10 cellular contexts compared by ENCODE assay signal in genomic region chr3:131630117-131630516, GRCh38.
A peak's percentile ranks its signal among the peaks of the same experiment; 100 is the strongest.
DNase-seq lines count a peak whose midpoint lies in the region; ATAC-seq, FAIRE-seq and TF ChIP-seq lines count a peak whose summit lies in the region.
"Had no signal": no experiment of that assay in that cellular context is flagged by ENCODE, and none has a peak within 500 bp of the region (broad histone marks: within the 10 kb centered on the region; RNA-seq: fewer than 3 reads in every experiment).

No MANE protein-coding gene starts in this region.

- H3K4me3 ChIP-seq in GM12878 = no peak overlapping the region
- H3K4me3 ChIP-seq: skin epidermis had no signal

- RAD21 ChIA-PET in GM12878 (lab: Charles Lee; ENCODE audit: unreplicated experiment) = no interaction called here

- no TSS peak for BruUV-seq in GM12878 (replicated peaks; lab: Mats Ljungman, UMichigan)

- intact Hi-C loops in GM12878 (cut with micrococcal nuclease; ENCODE audit: unreplicated experiment) = loop anchor here (5.0 kb wide), 1 partner anchor 78 kb away; no protein-coding TSS in a partner anchor

- peak in 1 of 2 experiments; percentile 41; a peak in 1 of 4 replicates for TF ChIP-seq EP300 in GM12878 (IDR thresholded peaks at IDR 0.05; ENCODE audit: borderline replicate concordance in 1 of 2, control insufficient read depth in 1 of 2, low read depth in 2 of 2, low read length in 2 of 2)

- H3K27me3 ChIP-seq in GM12878 (replicated peaks in 1 of 2; ENCODE audit: control insufficient read depth in 2 of 2, insufficient read depth in 2 of 2, low read length in 1 of 2) = no peaks in the 10 kb centered on the region

- peak; percentile 65 for DNase-seq in GM12878 (ENCODE audit: low read depth, low spot score)
- DNase-seq in A172 (ENCODE audit: low spot score) = no peak
- no peak for DNase-seq in ureter (ENCODE audit: low spot score)
- DNase-seq in NCI-H146 (lab: John Stamatoyannopoulos, UW) = no peak
- DNase-seq in activated CD4-positive, alpha-beta T cell treated with anti-CD3 and anti-CD28 coated beads for 48 hours = no peak
- DNase-seq: NCI-H748 treated with DMSO at 0.1 percent for 48 hours had no signal

- no peak overlapping the region for H3K27ac ChIP-seq in GM12878 (ENCODE audit: control insufficient read depth, insufficient read depth)
- H3K27ac ChIP-seq: skin epidermis had no signal

- SMC1A ChIA-PET in GM12878 (lab: Charles Lee; ENCODE audit: uncharacterized antibody, unreplicated experiment) = no interaction called here

- H3K4me1 ChIP-seq in GM12878 (ENCODE audit: control insufficient read depth, insufficient read depth, low read length) = peaks cover 16% of the 10 kb centered on the region

- TF ChIP-seq RAD21 in GM12878 (IDR thresholded peaks at IDR 0.05; ENCODE audit: insufficient read depth, low read depth, low read length) = no peak

- 63% methylated on average over 3 of the region's 3 CpGs for WGBS in GM12878 (ENCODE audit: insufficient coverage, insufficient replicate concordance, low lambda C conversion rate, missing lambda C conversion rate)

- TF ChIP-seq CTCF in GM12878 (IDR thresholded peaks at IDR 0.05 in 2 of 3, conservative IDR thresholded peaks at IDR 0.05 in 1 of 3; ENCODE audit: control insufficient read depth in 2 of 3, extremely low read depth in 1 of 3, insufficient read depth in 1 of 3, low read depth in 3 of 3, low read length in 3 of 3) = no peak

- no peaks in the 10 kb centered on the region for H4K20me1 ChIP-seq in GM12878 (ENCODE audit: control insufficient read depth, insufficient read depth)

- POLR2A ChIA-PET in GM12878 (lab: Charles Lee) = interaction anchor here (1.4 kb wide), 1 partner anchor 13 kb away, joined by 3 read pairs; no protein-coding TSS in a partner anchor

- in situ Hi-C loops in GM12878 (cut with MboI) = no loop called here

- H3K4me2 ChIP-seq in GM12878 (ENCODE audit: control insufficient read depth, insufficient read depth) = 0 out of 2 replicates have a peak overlapping the region, but pooled peaks have one; percentile 13

- H3K36me3 ChIP-seq in GM12878 (ENCODE audit: control insufficient read depth in 2 of 2, insufficient read depth in 2 of 2, low read length in 1 of 2) = no peaks in the 10 kb centered on the region

- no peaks in the 10 kb centered on the region for H3K9me3 ChIP-seq in GM12878 (replicated peaks; ENCODE audit: control insufficient read depth, insufficient read depth, low read length)

- FAIRE-seq in GM12878 (lab: Jason Lieb, UNC) = peak; percentile 90

- no peak for TF ChIP-seq POLR2A in GM12878 (IDR thresholded peaks at IDR 0.05; ENCODE audit: low read depth, low read length)

- CTCF ChIA-PET in GM12878 (lab: Yijun Ruan, JAX) = no interaction called here

- no peak overlapping the region for H3K9ac ChIP-seq in GM12878 (ENCODE audit: control insufficient read depth, insufficient read depth, low read length)

- H2AFZ ChIP-seq in GM12878 (ENCODE audit: control insufficient read depth, low read depth, low read length) = peak overlapping the region; percentile 10; the same call in 1 of the 2 replicates

- H3K79me2 ChIP-seq in GM12878 (ENCODE audit: control insufficient read depth, insufficient read depth, low read length) = no peaks in the 10 kb centered on the region

- ATAC-seq in GM18517 (IDR thresholded peaks at IDR 0.05; ENCODE audit: unreplicated experiment) (peak; percentile 98), GM21529 (IDR thresholded peaks at IDR 0.05; ENCODE audit: unreplicated experiment) (peak; percentile 98), HG03378 (IDR thresholded peaks at IDR 0.05; ENCODE audit: unreplicated experiment) (peak; percentile 99), GM12878 (peak; percentile 100)

TF ChIP-seq in GM12878, 131 proteins besides CTCF, POLR2A, EP300 and RAD21 (continues in another document):
- TF ChIP-seq ZZZ3 (IDR thresholded peaks at IDR 0.05; ENCODE audit: control insufficient read depth, insufficient read length, low read depth) = no peak
- no peak for TF ChIP-seq TAF1 (IDR thresholded peaks at IDR 0.05; ENCODE audit: borderline replicate concordance, low read depth, low read length)
- TF ChIP-seq DPF2 (IDR thresholded peaks at IDR 0.05) = no peak
- TF ChIP-seq HDAC2 (IDR thresholded peaks at IDR 0.05) = no peak
- peak; percentile 36; the same call in 1 of the 2 replicates for TF ChIP-seq SPI1 (IDR thresholded peaks at IDR 0.05; ENCODE audit: borderline replicate concordance, insufficient read depth, low read depth, low read length)
- TF ChIP-seq POU2F2 (IDR thresholded peaks at IDR 0.05; ENCODE audit: borderline replicate concordance, low read depth, low read length) = no peak
- no peak for TF ChIP-seq FOXK2 (IDR thresholded peaks at IDR 0.05)
- no peak for TF ChIP-seq CBX5 (IDR thresholded peaks at IDR 0.05; ENCODE audit: low read depth)
- TF ChIP-seq, protein P1, sequence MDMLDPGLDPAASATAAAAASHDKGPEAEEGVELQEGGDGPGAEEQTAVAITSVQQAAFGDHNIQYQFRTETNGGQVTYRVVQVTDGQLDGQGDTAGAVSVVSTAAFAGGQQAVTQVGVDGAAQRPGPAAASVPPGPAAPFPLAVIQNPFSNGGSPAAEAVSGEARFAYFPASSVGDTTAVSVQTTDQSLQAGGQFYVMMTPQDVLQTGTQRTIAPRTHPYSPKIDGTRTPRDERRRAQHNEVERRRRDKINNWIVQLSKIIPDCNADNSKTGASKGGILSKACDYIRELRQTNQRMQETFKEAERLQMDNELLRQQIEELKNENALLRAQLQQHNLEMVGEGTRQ (IDR thresholded peaks at IDR 0.05; ENCODE audit: borderline replicate concordance, low read depth, low read length) = no peak
- peak; percentile 33 to 41; a peak in 2 of 4 replicates for TF ChIP-seq IKZF2 (IDR thresholded peaks at IDR 0.05)
- TF ChIP-seq, protein P2, sequence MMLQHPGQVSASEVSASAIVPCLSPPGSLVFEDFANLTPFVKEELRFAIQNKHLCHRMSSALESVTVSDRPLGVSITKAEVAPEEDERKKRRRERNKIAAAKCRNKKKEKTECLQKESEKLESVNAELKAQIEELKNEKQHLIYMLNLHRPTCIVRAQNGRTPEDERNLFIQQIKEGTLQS (IDR thresholded peaks at IDR 0.05; ENCODE audit: borderline replicate concordance, extremely low read depth, low read depth, low read length) = no peak
- no peak for TF ChIP-seq RB1 (IDR thresholded peaks at IDR 0.05; ENCODE audit: borderline replicate concordance)
- TF ChIP-seq RELB (IDR thresholded peaks at IDR 0.05; ENCODE audit: low read depth) = peak; percentile 28; the same call in 1 of the 2 replicates
- no peak for TF ChIP-seq CREM (IDR thresholded peaks at IDR 0.05; ENCODE audit: low read depth)
- TF ChIP-seq SREBF1 (IDR thresholded peaks at IDR 0.05; ENCODE audit: low read length) = no peak
- TF ChIP-seq RELA (IDR thresholded peaks at IDR 0.05; ENCODE audit: borderline replicate concordance, partially characterized antibody) = no peak
- TF ChIP-seq NBN (IDR thresholded peaks at IDR 0.05) = no peak
- TF ChIP-seq TCF3 (IDR thresholded peaks at IDR 0.05; ENCODE audit: borderline replicate concordance, insufficient read depth, low read depth, low read length) = no peak
- TF ChIP-seq BCL11A (IDR thresholded peaks at IDR 0.05; ENCODE audit: low read depth, low read length) = 0 out of 2 replicates have a peak, but pooled peaks have one; percentile 16
- no peak for TF ChIP-seq BHLHE40 (IDR thresholded peaks at IDR 0.05; ENCODE audit: borderline replicate concordance in 1 of 2, low read depth in 2 of 2, low read length in 1 of 2)
- no peak for TF ChIP-seq BACH1 (IDR thresholded peaks at IDR 0.05; ENCODE audit: borderline replicate concordance)
- no peak for TF ChIP-seq BMI1 (IDR thresholded peaks at IDR 0.05; ENCODE audit: borderline replicate concordance)
- TF ChIP-seq LARP7 (IDR thresholded peaks at IDR 0.05) = no peak
- peak; percentile 28; the same call in 1 of the 2 replicates for TF ChIP-seq IRF4 (IDR thresholded peaks at IDR 0.05; ENCODE audit: low read depth, low read length)
- TF ChIP-seq MEF2B (IDR thresholded peaks at IDR 0.05; ENCODE audit: partially characterized antibody, poor library complexity, severe bottlenecking) = no peak
- TF ChIP-seq SMARCA5 (IDR thresholded peaks at IDR 0.05) = 0 out of 2 replicates have a peak, but pooled peaks have one; percentile 5
- TF ChIP-seq YY1 (IDR thresholded peaks at IDR 0.05; ENCODE audit: low read depth, low read length) = peak; percentile 42; the same call in 1 of the 2 replicates
- no peak for TF ChIP-seq PML (IDR thresholded peaks at IDR 0.05; ENCODE audit: low read length)
- no peak for TF ChIP-seq GATAD2B (conservative IDR thresholded peaks at IDR 0.05; ENCODE audit: low read depth)
- TF ChIP-seq, protein P3, sequence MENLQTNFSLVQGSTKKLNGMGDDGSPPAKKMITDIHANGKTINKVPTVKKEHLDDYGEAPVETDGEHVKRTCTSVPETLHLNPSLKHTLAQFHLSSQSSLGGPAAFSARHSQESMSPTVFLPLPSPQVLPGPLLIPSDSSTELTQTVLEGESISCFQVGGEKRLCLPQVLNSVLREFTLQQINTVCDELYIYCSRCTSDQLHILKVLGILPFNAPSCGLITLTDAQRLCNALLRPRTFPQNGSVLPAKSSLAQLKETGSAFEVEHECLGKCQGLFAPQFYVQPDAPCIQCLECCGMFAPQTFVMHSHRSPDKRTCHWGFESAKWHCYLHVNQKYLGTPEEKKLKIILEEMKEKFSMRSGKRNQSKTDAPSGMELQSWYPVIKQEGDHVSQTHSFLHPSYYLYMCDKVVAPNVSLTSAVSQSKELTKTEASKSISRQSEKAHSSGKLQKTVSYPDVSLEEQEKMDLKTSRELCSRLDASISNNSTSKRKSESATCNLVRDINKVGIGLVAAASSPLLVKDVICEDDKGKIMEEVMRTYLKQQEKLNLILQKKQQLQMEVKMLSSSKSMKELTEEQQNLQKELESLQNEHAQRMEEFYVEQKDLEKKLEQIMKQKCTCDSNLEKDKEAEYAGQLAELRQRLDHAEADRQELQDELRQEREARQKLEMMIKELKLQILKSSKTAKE (IDR thresholded peaks at IDR 0.05; ENCODE audit: low read depth, poor library complexity, severe bottlenecking) = peak; percentile 28
